In genomic region chr2:39689876-39690275, GRCh38 we compare ENCODE assay signal across 16 cellular contexts. TPM values are rescaled to one million over a fixed set of nuclear protein-coding genes. Genes with fewer than 3 reads are reported as not detected.
DNase-seq lines count a peak whose midpoint lies in the region; ATAC-seq, FAIRE-seq and TF ChIP-seq lines count a peak whose summit lies in the region.
"Had no signal": no experiment of that assay in that cellular context is flagged by ENCODE, and none has a peak within 500 bp of the region (broad histone marks: within the 10 kb centered on the region; RNA-seq: fewer than 3 reads in every experiment).

No MANE protein-coding gene starts in this region.

- H3K4me3 Mint-ChIP-seq in naive thymus-derived CD8-positive, alpha-beta T cell, result no peak overlapping the region
- H3K4me3 Mint-ChIP-seq: CD14-positive monocyte; CD4-positive, alpha-beta memory T cell; H9 had no signal

- peaks cover 7% of the 10 kb centered on the region; the same call in 1 of the 3 replicates for H3K9me3 ChIP-seq in A549

- H3K9me3 Mint-ChIP-seq in naive thymus-derived CD8-positive, alpha-beta T cell, result peaks cover 4 to 17% (median 7%) of the 10 kb centered on the region in 9 donors

- CTCF ChIA-PET in A549 (lab: Yijun Ruan, JAX), result interaction anchor here (1.0 to 1.1 kb wide), 2 partner anchors 41 to 310 kb away, joined by 3 to 5 read pairs; no protein-coding TSS in a partner anchor

- no peak for DNase-seq in A549 (ENCODE audit: low read depth in 1 of 2, low spot score in 1 of 2)
- DNase-seq in EL, result peak; percentile 20
- peak; percentile 56 for DNase-seq in NCI-H69 (lab: John Stamatoyannopoulos, UW)
- peak; percentile 24 for DNase-seq in epithelial cell of esophagus (ENCODE audit: low read depth)
- no peak for DNase-seq in midbrain (lab: John Stamatoyannopoulos, UW)
- no peak for DNase-seq in naive thymus-derived CD8-positive, alpha-beta T cell
- DNase-seq: AML-193; CD4-positive, alpha-beta memory T cell; DMS79; H9 had no signal

- no peak for TF ChIP-seq CTCF in A549 (IDR thresholded peaks at IDR 0.05)
- no peak for TF ChIP-seq CTCF in epithelial cell of esophagus (IDR thresholded peaks at IDR 0.05; ENCODE audit: insufficient read depth, low read depth, low read length, missing control alignments)

- TF ChIP-seq POLR2A in A549 (IDR thresholded peaks at IDR 0.05; ENCODE audit: low read length), result no peak

- no peak for FAIRE-seq in A549 (lab: Jason Lieb, UNC)
- FAIRE-seq: A204.1, GM12891, GM19239, H1 had no signal

- H3K4me3 ChIP-seq in A549 (no peak overlapping the region), epithelial cell of esophagus (ENCODE audit: low read length) (no peak overlapping the region)

- peaks cover 5% of the 10 kb centered on the region; the same call in 1 of the 3 replicates for H3K4me1 ChIP-seq in A549

- 39% methylated on average over 6 of the region's 6 CpGs for WGBS in A549 (ENCODE audit: missing lambda C conversion rate)

- POLR2A ChIA-PET in A549 (lab: Yijun Ruan, JAX), result no interaction called here
- POLR2A ChIA-PET in naive thymus-derived CD8-positive, alpha-beta T cell (lab: Charles Lee), result no interaction called here

- ATAC-seq in A549 (peak; percentile 19 to 72; a peak in 3 of 6 replicates), HG03432 (IDR thresholded peaks at IDR 0.05; ENCODE audit: unreplicated experiment) (no peak)
- no peak for ATAC-seq in naive thymus-derived CD8-positive, alpha-beta T cell

- no peak for TF ChIP-seq RAD21 in A549 (conservative IDR thresholded peaks at IDR 0.05 in 1 of 2, IDR thresholded peaks at IDR 0.05 in 1 of 2)

- no peak for TF ChIP-seq EP300 in A549 (IDR thresholded peaks at IDR 0.05)

- no peak overlapping the region for H3K27ac Mint-ChIP-seq in naive thymus-derived CD8-positive, alpha-beta T cell
- H3K27ac Mint-ChIP-seq: CD14-positive monocyte, H9 had no signal

- H3K4me2 ChIP-seq in A549, result no peak overlapping the region

- no peak overlapping the region for H3K27ac ChIP-seq in A549

- H3K36me3 Mint-ChIP-seq in naive thymus-derived CD8-positive, alpha-beta T cell, result peaks cover 0 to 6% (median 0%) of the 10 kb centered on the region in 3 donors
- H3K36me3 Mint-ChIP-seq: CD14-positive monocyte had no signal

- H3K27me3 Mint-ChIP-seq in naive thymus-derived CD8-positive, alpha-beta T cell, result peaks cover 14 to 25% (median 19%) of the 10 kb centered on the region in 5 donors

- H3K4me1 Mint-ChIP-seq in naive thymus-derived CD8-positive, alpha-beta T cell, result no peaks in the 10 kb centered on the region
- H3K4me1 Mint-ChIP-seq: CD4-positive, alpha-beta memory T cell had no signal

TF ChIP-seq in A549, 52 proteins besides CTCF, POLR2A, EP300 and RAD21:
- TF ChIP-seq USF2 (IDR thresholded peaks at IDR 0.05), result peak; percentile 20; the same call in 1 of the 2 replicates
- TF ChIP-seq HOXA7 (CRISPR knock-in tag; IDR thresholded peaks at IDR 0.05), result no peak
TF ChIP-seq in A549: peak in this region for 1.

RNA-seq across cellular contexts. Expression of gene TMEM178A, which starts 24.2 kb away (rescaled TPM):
- polyA plus RNA-seq in A549 (2011; rRNA removed), result 0.74 and 0.87 TPM in 2 replicates
- polyA plus RNA-seq in A549 (2012; cell fraction: cytosol; rRNA removed), result 0.03 TPM in 2 replicates
- polyA plus RNA-seq in A549 (2012; cell fraction: nucleus; rRNA removed), result 0.68 and 0.75 TPM in 2 replicates
- polyA plus RNA-seq in A549 (2017; fragmentation: RNase III; extraction: RNeasy Plus Mini Kit Qiagen cat#74134 plus additional on column Dnase treatment), result 0.13 to 0.15 TPM in 2 of 3 replicates, not detected in the other
- polyA minus RNA-seq in A549 (2011; rRNA and poly(A)+ RNA removed), result 0.99 TPM in 1 of 2 replicates, not detected in the other
- under 1 TPM; 0.47 to 0.99 TPM for total RNA-seq in naive thymus-derived CD8-positive, alpha-beta T cell
- under 1 TPM in 1 of 3 donors, not detected in 2; 0.11 TPM for polyA plus RNA-seq in naive thymus-derived CD8-positive, alpha-beta T cell
- total RNA-seq: CD4-positive, alpha-beta memory T cell had no signal
- polyA plus RNA-seq: CD14-positive monocyte; CD4-positive, alpha-beta memory T cell had no signal

Comparison
In these comparisons a context has a peak if more than half of its experiments do, and no peak if none do; other contexts are left out.
1. ATAC-seq: peak in A549 (2 of 2); none in HG03432 (single experiment) and naive thymus-derived CD8-positive, alpha-beta T cell (0 of 2).
2. DNase-seq: peak in EL (single experiment), NCI-H69 (single experiment) and epithelial cell of esophagus (single experiment); none in A549 (0 of 2), midbrain (single experiment) and naive thymus-derived CD8-positive, alpha-beta T cell (0 of 10).